In genomic region chr5:72125931-72126620, GRCh38 we compare ENCODE assay signal across 19 cellular contexts. TPM values are rescaled to one million over a fixed set of nuclear protein-coding genes. Genes with fewer than 3 reads are reported as not detected.
DNase-seq lines count a peak whose midpoint lies in the region; ATAC-seq and TF ChIP-seq lines count a peak whose summit lies in the region.
"Had no signal": no experiment of that assay in that cellular context is flagged by ENCODE, and none has a peak within 500 bp of the region (broad histone marks: within the 10 kb centered on the region; RNA-seq: fewer than 3 reads in every experiment).

No MANE protein-coding gene starts in this region.

- peak overlapping the region; percentile 86 for H3K27ac Mint-ChIP-seq in osteocyte (ENCODE audit: unreplicated experiment)
- H3K27ac Mint-ChIP-seq: activated naive CD4-positive, alpha-beta T cell treated with anti-CD3 and anti-CD28 coated beads, Interleukin-2, amount 50 U/mL, for 24 hours had no signal

- no peaks in the 10 kb centered on the region for H3K9me3 ChIP-seq in colonic mucosa
- H3K9me3 ChIP-seq: BLaER1 treated with 17β-estradiol and CSF1 and Interleukin-3, amounts not matched to agents 10 nM and 100 nM; mucosa of descending colon; pancreas; stomach had no signal

- no peaks in the 10 kb centered on the region for H3K4me1 ChIP-seq in colonic mucosa
- H3K4me1 ChIP-seq: pancreas had no signal

- no peak overlapping the region for H3K9ac ChIP-seq in colonic mucosa (ENCODE audit: low read depth in 2 of 2, low read length in 2 of 2)
- H3K9ac ChIP-seq: BLaER1 treated with 17β-estradiol and CSF1 and Interleukin-3, amounts not matched to agents 10 nM and 100 nM had no signal

- H3K4me3 ChIP-seq in epithelial cell of esophagus (ENCODE audit: low read length) = no peak overlapping the region
- no peak overlapping the region for H3K4me3 ChIP-seq in colonic mucosa
- H3K4me3 ChIP-seq: BLaER1 treated with 17β-estradiol and CSF1 and Interleukin-3, amounts not matched to agents 10 nM and 100 nM; mucosa of descending colon; pancreas; stomach had no signal

- no peak for ATAC-seq in GM18907 (IDR thresholded peaks at IDR 0.05; ENCODE audit: unreplicated experiment)
- ATAC-seq: mucosa of descending colon had no signal

- H3K36me3 Mint-ChIP-seq in osteocyte (ENCODE audit: unreplicated experiment) = peaks cover 28% of the 10 kb centered on the region
- H3K36me3 Mint-ChIP-seq: activated naive CD4-positive, alpha-beta T cell treated with anti-CD3 and anti-CD28 coated beads, Interleukin-2, amount 50 U/mL, for 24 hours had no signal

- no peaks in the 10 kb centered on the region for H3K27me3 ChIP-seq in colonic mucosa
- H3K27me3 ChIP-seq: BLaER1 treated with 17β-estradiol and CSF1 and Interleukin-3, amounts not matched to agents 10 nM and 100 nM; pancreas had no signal

- peak; percentile 49 for DNase-seq in ELR (ENCODE audit: low read depth)
- peak; percentile 15 for DNase-seq in NCI-H748 treated with DMSO at 0.1 percent for 48 hours (lab: John Stamatoyannopoulos, UW)
- peak; percentile 64 for DNase-seq in epithelial cell of esophagus (ENCODE audit: low read depth)
- DNase-seq in osteocyte (ENCODE audit: extremely low spot score, unreplicated experiment) = no peak
- no peak for DNase-seq in NCI-H446 (lab: John Stamatoyannopoulos, UW)
- DNase-seq in colonic mucosa = no peak
- DNase-seq: activated CD8-positive, alpha-beta memory T cell treated with anti-CD3 and anti-CD28 coated beads, Interleukin-2, amount 50 U/mL, for 4 hours; cerebellar nuclear complex; Kasumi-1; mucosa of descending colon; NCI-H1694; NCI-H526; pancreas; RPMI8226; stimulated activated CD4-positive, alpha-beta T cell treated with anti-CD3 and anti-CD28 coated beads, Interleukin-12 subunit alpha, Interleukin-12 subunit beta, amount 100 ng/mL, for 4 hours; stomach had no signal

- H3K4me3 Mint-ChIP-seq in osteocyte (ENCODE audit: unreplicated experiment) = peak overlapping the region; percentile 38
- H3K4me3 Mint-ChIP-seq: activated naive CD4-positive, alpha-beta T cell treated with anti-CD3 and anti-CD28 coated beads, Interleukin-2, amount 50 U/mL, for 24 hours had no signal

- intact Hi-C loops in colonic mucosa (cut with DNase I) = no loop called here

- no peak overlapping the region for H3K27ac ChIP-seq in colonic mucosa
- H3K27ac ChIP-seq: BLaER1 treated with 17β-estradiol and CSF1 and Interleukin-3, amounts not matched to agents 10 nM and 100 nM; pancreas; stomach had no signal

- peaks cover 77% of the 10 kb centered on the region for H3K4me1 Mint-ChIP-seq in osteocyte (ENCODE audit: unreplicated experiment)
- H3K4me1 Mint-ChIP-seq: activated naive CD4-positive, alpha-beta T cell treated with anti-CD3 and anti-CD28 coated beads, Interleukin-2, amount 50 U/mL, for 24 hours had no signal

- no peaks in the 10 kb centered on the region for H3K36me3 ChIP-seq in colonic mucosa
- H3K36me3 ChIP-seq: pancreas had no signal

- no peaks in the 10 kb centered on the region for H3K9me3 Mint-ChIP-seq in osteocyte (ENCODE audit: unreplicated experiment)
- H3K9me3 Mint-ChIP-seq: activated naive CD4-positive, alpha-beta T cell treated with anti-CD3 and anti-CD28 coated beads, Interleukin-2, amount 50 U/mL, for 24 hours had no signal

- H3K27me3 Mint-ChIP-seq in osteocyte (ENCODE audit: unreplicated experiment) = no peaks in the 10 kb centered on the region

- TF ChIP-seq CTCF in epithelial cell of esophagus (IDR thresholded peaks at IDR 0.05; ENCODE audit: insufficient read depth, low read depth, low read length, missing control alignments) = no peak
- TF ChIP-seq CTCF in osteocyte (IDR thresholded peaks at IDR 0.05) = no peak
- TF ChIP-seq CTCF in colonic mucosa (IDR thresholded peaks at IDR 0.05) = no peak

RNA-seq across cellular contexts. Expression of gene MAP1B, which starts 18.8 kb away (rescaled TPM):
- 189 and 207 TPM in 2 replicates for total RNA-seq in osteocyte
- total RNA-seq in colonic mucosa = 10 to 100 TPM in 1 of 2 donors, 1 to 10 TPM in 1; 6.1 to 16.2 TPM

Comparison
In these comparisons a context has a peak if more than half of its experiments do, and no peak if none do; other contexts are left out.
1. DNase-seq: peak in ELR (single experiment), NCI-H748 treated with DMSO at 0.1 percent for 48 hours (single experiment) and epithelial cell of esophagus (single experiment); none in osteocyte (single experiment), NCI-H446 (0 of 2) and colonic mucosa (single experiment).
2. RNA of gene MAP1B, which starts 18.8 kb away (total RNA-seq): 189 to 207 TPM in osteocyte; 6.1 to 16.2 TPM in colonic mucosa; every median in the first group is over 10 times any median in the second.